12 cellular contexts compared by ENCODE assay signal in the genomic region with DNA sequence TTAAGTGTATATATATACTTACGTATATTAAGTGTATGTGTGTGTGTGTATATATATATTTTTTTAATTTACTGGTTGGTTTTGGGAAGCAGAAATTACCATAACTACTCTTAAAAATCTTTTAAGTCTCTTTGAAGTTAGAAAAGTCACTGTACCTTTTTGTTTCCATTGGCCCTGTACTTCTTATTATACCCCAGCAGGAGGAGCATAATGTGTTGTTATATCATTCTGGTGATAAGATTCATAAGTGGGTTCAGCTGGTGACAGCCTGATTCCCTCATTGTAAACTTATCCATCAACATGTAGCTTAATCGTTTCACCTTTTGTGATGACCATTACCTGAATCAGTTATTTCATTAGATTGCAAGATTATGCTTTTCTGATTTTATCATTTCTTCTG. TPM values are rescaled to one million over a fixed set of nuclear protein-coding genes. Genes with fewer than 3 reads are reported as not detected.
A peak's percentile ranks its signal among the peaks of the same experiment; 100 is the strongest.
DNase-seq lines count a peak whose midpoint lies in the region; ATAC-seq and TF ChIP-seq lines count a peak whose summit lies in the region.
"Had no signal": no experiment of that assay in that cellular context is flagged by ENCODE, and none has a peak within 500 bp of the region (broad histone marks: within the 10 kb centered on the region; RNA-seq: fewer than 3 reads in every experiment).

No MANE protein-coding gene starts in this region.

- CTCF ChIA-PET in activated CD4-positive, alpha-beta T cell treated with anti-CD3 and anti-CD28 coated beads for 36 hours (lab: Charles Lee): interaction anchor here (0.5 to 2.3 kb wide), 14 partner anchors 9 to 231 kb away, joined by 3 to 9 read pairs (median 3); a partner anchor contains a TSS

- peaks cover 4% of the 10 kb centered on the region; the same call in 1 of the 2 replicates for H3K79me2 ChIP-seq in OCI-LY3 (ENCODE audit: low read length)

- H3K4me3 Mint-ChIP-seq in activated CD4-positive, alpha-beta T cell treated with anti-CD3 and anti-CD28 coated beads for 36 hours: no peak overlapping the region

- H3K4me3 ChIP-seq in OCI-LY3 (ENCODE audit: low read length): no peak overlapping the region
- no peak overlapping the region for H3K4me3 ChIP-seq in esophagus squamous epithelium
- H3K4me3 ChIP-seq in thoracic aorta: no peak overlapping the region
- H3K4me3 ChIP-seq: uterus had no signal

- peaks cover 16% of the 10 kb centered on the region for H3K4me1 ChIP-seq in OCI-LY3 (ENCODE audit: low read length)
- no peaks in the 10 kb centered on the region for H3K4me1 ChIP-seq in esophagus squamous epithelium
- peaks cover 9 to 33% of the 10 kb centered on the region in 2 donors for H3K4me1 ChIP-seq in thoracic aorta (ENCODE audit: control insufficient read depth in 1 of 2, low read depth in 2 of 2)
- H3K4me1 ChIP-seq: uterus had no signal

- POLR2A ChIA-PET in activated CD4-positive, alpha-beta T cell treated with anti-CD3 and anti-CD28 coated beads for 36 hours (lab: Charles Lee): no interaction called here

- no peak for DNase-seq in activated CD4-positive, alpha-beta T cell treated with anti-CD3 and anti-CD28 coated beads for 36 hours
- DNase-seq in activated CD4-positive, alpha-beta T cell treated with anti-CD3 and anti-CD28 coated beads, Interleukin-2, amount 50 U/mL, for 1 hour: no peak
- no peak for DNase-seq in esophagus squamous epithelium (lab: John Stamatoyannopoulos, UW)
- DNase-seq in thoracic aorta (ENCODE audit: low spot score): no peak
- no peak for DNase-seq in iPS-NIHi11 (ENCODE audit: low spot score)
- DNase-seq in 8988T: no peak
- DNase-seq: COR-L47, NCI-H446, uterus had no signal

- H3K9me3 ChIP-seq in OCI-LY3 (ENCODE audit: insufficient read depth, low read length): no peaks in the 10 kb centered on the region
- H3K9me3 ChIP-seq in esophagus squamous epithelium: no peaks in the 10 kb centered on the region
- H3K9me3 ChIP-seq in thoracic aorta: no peaks in the 10 kb centered on the region
- H3K9me3 ChIP-seq: uterus had no signal

- H3K36me3 ChIP-seq in OCI-LY3 (replicated peaks; ENCODE audit: low read depth, low read length): peaks cover 80% of the 10 kb centered on the region
- peaks cover 8 to 100% (median 18%) of the 10 kb centered on the region in 3 donors for H3K36me3 ChIP-seq in esophagus squamous epithelium
- peaks cover 35% of the 10 kb centered on the region for H3K36me3 ChIP-seq in thoracic aorta
- H3K36me3 ChIP-seq: uterus had no signal

- WGBS in esophagus squamous epithelium, 2 donors: 85 to 86% methylated on average over 2 of the region's 2 CpGs

- H3K27me3 ChIP-seq in OCI-LY3 (ENCODE audit: low read depth, low read length) (no peaks in the 10 kb centered on the region), esophagus squamous epithelium (no peaks in the 10 kb centered on the region), thoracic aorta (replicated peaks; ENCODE audit: insufficient read depth) (no peaks in the 10 kb centered on the region)
- H3K27me3 ChIP-seq: uterus had no signal

- peak; percentile 42 for ATAC-seq in activated CD4-positive, alpha-beta T cell treated with anti-CD3 and anti-CD28 coated beads for 36 hours
- no peak for ATAC-seq in thoracic aorta (ENCODE audit: insufficient number of reproducible peaks, low FRiP score, low read depth)
- ATAC-seq in HG03457 (IDR thresholded peaks at IDR 0.05; ENCODE audit: unreplicated experiment): no peak
- ATAC-seq: sciatic nerve had no signal

- H3K27ac Mint-ChIP-seq in activated CD4-positive, alpha-beta T cell treated with anti-CD3 and anti-CD28 coated beads for 36 hours: no peak overlapping the region

- peaks cover 76% of the 10 kb centered on the region for H3K36me3 Mint-ChIP-seq in activated CD4-positive, alpha-beta T cell treated with anti-CD3 and anti-CD28 coated beads for 36 hours (ENCODE audit: low read depth)

- H4K20me1 ChIP-seq in OCI-LY3 (ENCODE audit: insufficient read depth, low read length): peaks cover 8% of the 10 kb centered on the region

- intact Hi-C loops in activated CD4-positive, alpha-beta T cell treated with anti-CD3 and anti-CD28 coated beads for 36 hours (cut with DNase I, micrococcal nuclease): loop anchor here (1.0 to 2.0 kb wide), 2 partner anchors 189 kb away; no protein-coding TSS in a partner anchor
- intact Hi-C loops in esophagus squamous epithelium (cut with DNase I): loop anchor here (10.0 kb wide), 1 partner anchor 191 kb away; no protein-coding TSS in a partner anchor

- no peaks in the 10 kb centered on the region for H3K27me3 Mint-ChIP-seq in activated CD4-positive, alpha-beta T cell treated with anti-CD3 and anti-CD28 coated beads for 36 hours

- H3K27ac ChIP-seq in OCI-LY3 (ENCODE audit: low read length): no peak overlapping the region
- no peak overlapping the region for H3K27ac ChIP-seq in esophagus squamous epithelium
- no peak overlapping the region for H3K27ac ChIP-seq in thoracic aorta
- H3K27ac ChIP-seq: uterus had no signal

- H3K4me2 ChIP-seq in OCI-LY3 (ENCODE audit: low read length): no peak overlapping the region

- H3K9ac ChIP-seq in OCI-LY3 (ENCODE audit: low read length): no peak overlapping the region

- peaks cover 4% of the 10 kb centered on the region for H3K4me1 Mint-ChIP-seq in activated CD4-positive, alpha-beta T cell treated with anti-CD3 and anti-CD28 coated beads for 36 hours

- no peak for TF ChIP-seq POLR2A in esophagus squamous epithelium (IDR thresholded peaks at IDR 0.05)

- TF ChIP-seq CTCF in OCI-LY3 (IDR thresholded peaks at IDR 0.05; ENCODE audit: low read depth, low read length) (peak; percentile 53), esophagus squamous epithelium (IDR thresholded peaks at IDR 0.05) (peak in 5 of 6 experiments; percentile 19 to 51 (median 30)), thoracic aorta (IDR thresholded peaks at IDR 0.05) (peak; percentile 54)

- no peak overlapping the region for H2AFZ ChIP-seq in OCI-LY3 (ENCODE audit: low read depth, low read length)

- no peaks in the 10 kb centered on the region for H3K9me3 Mint-ChIP-seq in activated CD4-positive, alpha-beta T cell treated with anti-CD3 and anti-CD28 coated beads for 36 hours (ENCODE audit: low read depth)

RNA-seq across cellular contexts. Expression of a gene that starts 30.8 kb away (rescaled TPM):
- total RNA-seq in activated CD4-positive, alpha-beta T cell treated with anti-CD3 and anti-CD28 coated beads for 36 hours: 100 to 1,000 TPM in 1 of 2 experiments, 10 to 100 TPM in 1; 89.0 to 135 TPM
- total RNA-seq in esophagus squamous epithelium (10 to 100 TPM; 15.7 to 33.4 (median 26.1) TPM), thoracic aorta (10 to 100 TPM; 33.6 to 75.6 TPM)

RNA-seq across cellular contexts. Expression of a gene that starts 31.2 kb away (rescaled TPM):
- 10 to 100 TPM in 1 of 2 experiments, 1 to 10 TPM in 1; 9.4 to 11.8 TPM for total RNA-seq in activated CD4-positive, alpha-beta T cell treated with anti-CD3 and anti-CD28 coated beads for 36 hours
- total RNA-seq in esophagus squamous epithelium: 10 to 100 TPM in 1 of 4 donors, 1 to 10 TPM in 3; 5.5 to 13.9 (median 7.7) TPM
- 10 to 100 TPM; 11.2 to 32.6 TPM for total RNA-seq in thoracic aorta
